ENCODE assay signal across 18 cellular contexts in genomic region chr18:66734451-66734850, GRCh38.
"Had no signal": no experiment of that assay in that cellular context is flagged by ENCODE, and none has a peak within 500 bp of the region (broad histone marks: within the 10 kb centered on the region; RNA-seq: fewer than 3 reads in every experiment).

No MANE protein-coding gene starts in this region.

- H3K27me3 ChIP-seq: gastrocnemius medialis, pancreas, right atrium auricular region, upper lobe of right lung had no signal

- H3K9me3 ChIP-seq: gastrocnemius medialis, mucosa of descending colon, pancreas, psoas muscle, right atrium auricular region, thoracic aorta, upper lobe of right lung had no signal

- H3K27ac ChIP-seq: gastrocnemius medialis, pancreas, psoas muscle, right atrium auricular region, thoracic aorta, upper lobe of right lung had no signal

- H3K4me1 ChIP-seq: gastrocnemius medialis, pancreas, psoas muscle, right atrium auricular region, upper lobe of right lung had no signal

- H3K4me3 ChIP-seq: gastrocnemius medialis, mucosa of descending colon, pancreas, psoas muscle, right atrium auricular region, thoracic aorta, upper lobe of right lung had no signal

- H3K36me3 ChIP-seq: gastrocnemius medialis, pancreas, right atrium auricular region, thoracic aorta, upper lobe of right lung had no signal

- ATAC-seq: activated CD8-positive, alpha-beta T cell treated with anti-CD3 and anti-CD28 coated beads, Interleukin-2, amount 10 ng/mL, durations not matched to agents 7 days and 5 days; activated naive CD4-positive, alpha-beta T cell treated with anti-CD3 and anti-CD28 coated beads, Interleukin-2, amount 50 U/mL, for 72 hours; gastrocnemius medialis; mucosa of descending colon; pancreas; psoas muscle; upper lobe of right lung had no signal

- DNase-seq: activated CD4-positive, alpha-beta T cell treated with anti-CD3 and anti-CD28 coated beads for 1 hour; activated CD4-positive, alpha-beta T cell treated with anti-CD3 and anti-CD28 coated beads, Interleukin-2, amount 50 U/mL, for 1 hour; activated CD8-positive, alpha-beta T cell treated with anti-CD3 and anti-CD28 coated beads, Interleukin-2, amount 10 ng/mL, durations not matched to agents 7 days and 5 days; aorta; erythroblast; gastrocnemius medialis; hypothalamus; mesenchymal stem cell; mucosa of descending colon; nephron progenitor cell; pancreas; psoas muscle; stimulated activated CD4-positive, alpha-beta T cell treated with anti-CD3 and anti-CD28 coated beads, Interleukin-4, amount 100 ng/mL, for 24 hours; stimulated activated naive CD4-positive, alpha-beta T cell treated with Interleukin-2 at 50 U/mL for 16 hours; upper lobe of right lung had no signal
